In the genomic region with DNA sequence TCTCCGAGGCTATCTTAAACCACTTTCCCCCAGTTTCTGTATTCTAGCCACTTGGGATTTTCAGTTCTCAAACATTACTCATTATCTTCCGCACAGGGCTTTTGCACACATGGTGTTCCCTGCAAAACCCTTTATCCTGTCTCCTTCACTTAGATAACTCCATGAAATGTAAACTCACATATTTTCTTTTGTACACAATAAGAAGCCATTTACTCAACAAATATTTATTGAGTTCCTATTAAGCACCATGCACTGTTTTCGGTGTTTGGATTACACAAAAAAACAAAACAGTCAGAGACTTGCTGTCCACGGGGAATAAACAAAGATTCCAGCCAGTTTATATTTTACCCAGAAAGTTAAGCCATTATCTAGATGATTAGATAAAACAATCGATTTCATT, we compare ENCODE assay signal across 38 cellular contexts. TPM values are rescaled to one million over a fixed set of nuclear protein-coding genes. Genes with fewer than 3 reads are reported as not detected.
"Had no signal": no experiment of that assay in that cellular context is flagged by ENCODE, and none has a peak within 500 bp of the region (broad histone marks: within the 10 kb centered on the region; RNA-seq: fewer than 3 reads in every experiment).

No MANE protein-coding gene starts in this region.

- H3K27ac ChIP-seq: brain microvascular endothelial cell, Peyer's patch, WERI-Rb-1 had no signal

- H3K27me3 ChIP-seq: brain microvascular endothelial cell, MG63, Peyer's patch had no signal

- H3K36me3 ChIP-seq: brain microvascular endothelial cell, MG63, Peyer's patch, WERI-Rb-1 had no signal

- H3K9me3 ChIP-seq: MG63, Peyer's patch had no signal

- ATAC-seq: activated CD8-positive, alpha-beta memory T cell treated with anti-CD3 and anti-CD28 coated beads, Interleukin-2, amount 10 ng/mL, durations not matched to agents 7 days and 5 days; PC-3 had no signal

- DNase-seq: activated CD4-positive, alpha-beta memory T cell treated with anti-CD3 and anti-CD28 coated beads, Interleukin-2, amount 10 ng/mL, durations not matched to agents 7 days and 5 days; activated CD4-positive, alpha-beta T cell treated with anti-CD3 and anti-CD28 coated beads for 1 hour; activated CD4-positive, alpha-beta T cell treated with anti-CD3 and anti-CD28 coated beads for 48 hours; activated CD4-positive, CD25-positive, alpha-beta regulatory T cell; activated CD8-positive, alpha-beta memory T cell treated with anti-CD3 and anti-CD28 coated beads for 24 hours; activated CD8-positive, alpha-beta memory T cell treated with anti-CD3 and anti-CD28 coated beads, Interleukin-2, amount 10 ng/mL, durations not matched to agents 7 days and 5 days; activated CD8-positive, alpha-beta memory T cell treated with anti-CD3 and anti-CD28 coated beads, Interleukin-2, amount 50 U/mL, for 48 hours; activated effector memory CD4-positive, alpha-beta T cell treated with Interleukin-2 at 50 U/mL for 16 hours; activated naive CD4-positive, alpha-beta T cell; activated naive CD4-positive, alpha-beta T cell treated with anti-CD3 and anti-CD28 coated beads, Interleukin-2, amount 50 U/mL, for 16 hours; activated naive CD8-positive, alpha-beta T cell treated with anti-CD3 and anti-CD28 coated beads for 36 hours; activated T-cell treated with anti-CD3 and anti-CD28 coated beads, Interleukin-2, amount 50 U/mL, for 48 hours; amniotic stem cell; aorta; brain microvascular endothelial cell; central memory CD4-positive, alpha-beta T cell; Karpas-422; MG63; NCI-H1092; NCI-H1436 treated with DMSO at 0.1 percent for 48 hours; NCI-H1694 treated with DMSO at 0.1 percent for 48 hours; NCI-H2029 treated with DMSO at 0.1 percent for 48 hours; NCI-H2107; NCI-H2171; NCI-H2227 treated with DMSO at 0.1 percent for 48 hours; NCI-H446; NCI-H510A treated with DMSO at 0.1 percent for 48 hours; NCI-H526 treated with DMSO at 0.1 percent for 48 hours; NK-92 treated with Interleukin-12 subunit alpha and Interleukin-12 subunit beta, amount 100 ng/mL, for 24 hours; PC-3; Peyer's patch; RPMI8226; SHP77 treated with DMSO at 0.1 percent for 48 hours; SW 1271; T-helper 1 cell; T-helper 2 cell; T-helper 9 cell; WERI-Rb-1 had no signal

- H3K4me1 ChIP-seq: Peyer's patch had no signal

- H3K4me3 ChIP-seq: MG63, Peyer's patch had no signal

RNA-seq across cellular contexts. Expression of a gene that starts 42.5 kb away (rescaled TPM):
- total RNA-seq: activated CD4-positive, alpha-beta memory T cell treated with anti-CD3 and anti-CD28 coated beads, Interleukin-2, amount 10 ng/mL, durations not matched to agents 7 days and 5 days; activated CD8-positive, alpha-beta memory T cell treated with anti-CD3 and anti-CD28 coated beads, Interleukin-2, amount 10 ng/mL, durations not matched to agents 7 days and 5 days; activated naive CD8-positive, alpha-beta T cell treated with anti-CD3 and anti-CD28 coated beads for 36 hours; PC-3 had no signal
